9 cellular contexts compared by ENCODE assay signal in the genomic region with DNA sequence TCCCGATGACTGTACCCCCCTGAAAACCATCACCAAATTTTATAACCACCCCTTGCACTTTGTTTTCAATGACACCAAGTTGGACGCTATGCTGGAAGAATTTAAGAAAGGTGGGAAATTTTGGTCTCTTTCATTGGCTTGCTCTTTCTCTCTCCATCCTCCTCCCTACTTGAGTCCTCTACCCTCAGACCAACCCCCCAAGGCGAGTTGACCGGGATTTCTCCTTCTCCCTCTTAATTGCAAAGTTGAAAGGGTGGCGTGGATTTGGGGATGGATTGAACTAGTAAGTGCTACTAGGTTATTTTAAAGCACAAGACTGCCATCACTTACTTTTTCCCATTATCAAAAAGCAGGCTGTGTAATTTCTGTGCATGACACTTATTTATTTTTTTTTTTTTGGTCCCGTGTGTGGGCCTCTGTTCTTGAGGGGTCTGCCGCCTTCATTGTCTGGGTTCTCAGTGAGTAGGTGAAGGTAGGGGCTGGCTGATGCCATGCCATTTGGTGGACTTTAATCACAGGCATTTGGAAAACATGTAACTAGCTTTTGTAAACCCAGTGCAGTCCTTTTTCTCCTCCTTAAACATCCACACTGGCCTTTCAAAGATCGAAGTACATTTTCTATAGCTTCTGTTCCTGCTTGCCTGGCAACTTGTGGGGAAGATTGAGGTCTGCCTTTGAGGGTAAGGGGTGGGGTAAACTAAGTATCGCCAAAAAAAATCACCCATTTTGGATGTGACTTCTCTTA. TPM values are rescaled to one million over a fixed set of nuclear protein-coding genes. Genes with fewer than 3 reads are reported as not detected.
DNase-seq lines count a peak whose midpoint lies in the region; ATAC-seq and TF ChIP-seq lines count a peak whose summit lies in the region.
"Had no signal": no experiment of that assay in that cellular context is flagged by ENCODE, and none has a peak within 500 bp of the region (broad histone marks: within the 10 kb centered on the region; RNA-seq: fewer than 3 reads in every experiment).

No MANE protein-coding gene starts in this region.

- no peaks in the 10 kb centered on the region for H3K27me3 Mint-ChIP-seq in CD8-positive, alpha-beta T cell (ENCODE audit: low read depth)

- H3K9me3 ChIP-seq in CD8-positive, alpha-beta T cell (ENCODE audit: low read length): no peaks in the 10 kb centered on the region
- no peaks in the 10 kb centered on the region for H3K9me3 ChIP-seq in endocrine pancreas (ENCODE audit: control insufficient read depth, low read length)
- H3K9me3 ChIP-seq in neuron (ENCODE audit: low read length): no peaks in the 10 kb centered on the region

- peak overlapping the region; percentile 99 for H3K4me3 ChIP-seq in CD8-positive, alpha-beta T cell (ENCODE audit: low read depth, low read length)
- peak overlapping the region; percentile 85 for H3K4me3 ChIP-seq in endocrine pancreas (ENCODE audit: control insufficient read depth, insufficient read depth, low read length)
- H3K4me3 ChIP-seq in neuron (ENCODE audit: low read length): peak overlapping the region; percentile 86

- TF ChIP-seq CTCF in CD8-positive, alpha-beta T cell (IDR thresholded peaks at IDR 0.05): no peak

- peaks cover 54% of the 10 kb centered on the region for H3K4me1 ChIP-seq in CD8-positive, alpha-beta T cell (ENCODE audit: insufficient read depth, low read length)
- H3K4me1 ChIP-seq in endocrine pancreas (ENCODE audit: control insufficient read depth, insufficient read depth, low read length): peaks cover 18% of the 10 kb centered on the region
- H3K4me1 ChIP-seq in neuron (ENCODE audit: insufficient read depth, low read length): peaks cover 32% of the 10 kb centered on the region

- H3K27ac ChIP-seq in CD8-positive, alpha-beta T cell (ENCODE audit: low read depth, low read length): no peak overlapping the region
- H3K27ac ChIP-seq: epithelial cell of prostate had no signal

- intact Hi-C loops in CD8-positive, alpha-beta T cell (cut with DNase I, micrococcal nuclease): loop anchor here (2.0 to 10.0 kb wide), 10 partner anchors 83 to 567 kb away; a partner anchor contains a TSS

- H3K4me3 Mint-ChIP-seq in CD8-positive, alpha-beta T cell: peak overlapping the region; percentile 96

- in situ Hi-C loops in KBM-7 (cut with MboI; ENCODE audit: low pct_unique_long_range_greater_than_20kb, low sequenced_read_pairs): loop anchor here (10.0 kb wide), 1 partner anchor 135 kb away; no protein-coding TSS in a partner anchor

- peaks cover 11% of the 10 kb centered on the region for H3K36me3 Mint-ChIP-seq in CD8-positive, alpha-beta T cell

- H3K9ac ChIP-seq in endocrine pancreas (ENCODE audit: control insufficient read depth, insufficient read depth, low read length): no peak overlapping the region

- no peak overlapping the region for H3K27ac Mint-ChIP-seq in CD8-positive, alpha-beta T cell

- ATAC-seq in CD8-positive, alpha-beta T cell: no peak
- ATAC-seq in HG02970 (IDR thresholded peaks at IDR 0.05; ENCODE audit: low FRiP score, unreplicated experiment): no peak

- CTCF ChIA-PET in CD8-positive, alpha-beta T cell (lab: Charles Lee): interaction anchor here (0.7 to 5.6 kb wide), 2 partner anchors 148 to 174 kb away, joined by 3 to 77 read pairs; no protein-coding TSS in a partner anchor

- POLR2A ChIA-PET in CD8-positive, alpha-beta T cell (lab: Charles Lee): no interaction called here

- no peak for DNase-seq in CD8-positive, alpha-beta T cell
- peak; percentile 4 for DNase-seq in NCI-H69 (lab: John Stamatoyannopoulos, UW)
- DNase-seq in HCEC 1CT: no peak
- DNase-seq in KBM-7: no peak
- DNase-seq in NCI-H774 (lab: John Stamatoyannopoulos, UW): no peak

- no peaks in the 10 kb centered on the region for H3K36me3 ChIP-seq in CD8-positive, alpha-beta T cell (ENCODE audit: insufficient read depth, low read length)
- H3K36me3 ChIP-seq in endocrine pancreas (ENCODE audit: control insufficient read depth, insufficient read depth, low read length) (no peaks in the 10 kb centered on the region), neuron (ENCODE audit: insufficient read depth, low read length) (no peaks in the 10 kb centered on the region)

- H3K27me3 ChIP-seq in CD8-positive, alpha-beta T cell (ENCODE audit: insufficient read depth, low read length): no peaks in the 10 kb centered on the region
- no peaks in the 10 kb centered on the region for H3K27me3 ChIP-seq in endocrine pancreas (ENCODE audit: control insufficient read depth, insufficient read depth, low read length)
- H3K27me3 ChIP-seq in neuron (ENCODE audit: insufficient read depth, low read length): no peaks in the 10 kb centered on the region

- H3K9me3 Mint-ChIP-seq in CD8-positive, alpha-beta T cell: no peaks in the 10 kb centered on the region

- no peak overlapping the region for H2AFZ ChIP-seq in neuron (ENCODE audit: low read depth, low read length)

- H3K4me1 Mint-ChIP-seq in CD8-positive, alpha-beta T cell (ENCODE audit: low read depth): peaks cover 66% of the 10 kb centered on the region

RNA-seq across cellular contexts. Expression of a gene that starts 2.1 kb away (rescaled TPM):
- 1 to 10 TPM; 9.5 to 9.6 TPM for total RNA-seq in CD8-positive, alpha-beta T cell

RNA-seq across cellular contexts. Expression of a gene that starts 50.9 kb away (rescaled TPM):
- under 1 TPM; 0.31 to 0.57 TPM for total RNA-seq in CD8-positive, alpha-beta T cell
